1 cellular context compared by ENCODE assay signal in the genomic region with DNA sequence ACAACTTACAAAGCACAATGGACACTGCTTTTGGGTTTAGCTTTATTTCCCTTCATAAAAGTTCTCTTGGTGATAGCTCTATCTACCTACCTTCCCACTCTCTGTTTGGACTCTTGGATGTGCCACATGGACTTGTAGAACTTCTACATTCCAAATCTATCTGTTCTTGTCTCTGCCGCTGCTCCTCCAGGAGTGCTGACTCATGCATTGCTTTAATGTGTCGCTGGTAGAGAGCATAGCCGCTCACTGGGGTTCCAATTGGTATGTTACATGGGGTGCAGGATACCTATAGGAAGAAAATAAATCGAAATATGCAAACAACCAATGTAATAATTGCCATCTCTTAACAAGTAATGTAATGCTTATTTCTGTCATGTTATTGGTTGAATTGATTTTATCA.
TF ChIP-seq lines count a peak whose summit lies in the region.

No MANE protein-coding gene starts in this region.

TF ChIP-seq in H1, 55 proteins besides CTCF, POLR2A, EP300 and RAD21:
- peak; percentile 77; the same call in 1 of the 2 replicates for TF ChIP-seq MAFK (IDR thresholded peaks at IDR 0.05; ENCODE audit: low read depth, low read length)
- no peak for TF ChIP-seq SIRT6 (IDR thresholded peaks at IDR 0.05; ENCODE audit: low read length)
- TF ChIP-seq BACH1 (IDR thresholded peaks at IDR 0.05; ENCODE audit: low read length) = peak; percentile 87
